15 cellular contexts compared by ENCODE assay signal in the genomic region with DNA sequence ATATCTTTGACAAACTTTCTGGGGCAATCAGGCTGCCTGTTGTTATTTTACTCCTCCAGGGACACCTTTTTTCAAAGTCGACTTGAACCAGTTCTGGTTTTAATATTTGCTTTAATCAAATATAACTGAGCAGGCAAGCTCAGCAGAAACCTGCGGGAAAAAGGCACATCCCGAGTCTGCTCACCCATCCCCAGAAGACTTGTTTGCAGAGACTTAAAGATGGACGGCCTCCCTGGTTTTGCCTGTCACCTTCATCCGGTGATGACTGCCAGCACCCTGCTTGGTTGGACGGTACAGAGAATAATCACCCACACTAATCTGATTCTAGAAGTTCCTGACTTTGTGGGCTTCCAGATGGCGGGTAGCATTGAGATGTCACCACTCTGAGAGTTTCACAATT.
"Had no signal": no experiment of that assay in that cellular context is flagged by ENCODE, and none has a peak within 500 bp of the region (broad histone marks: within the 10 kb centered on the region; RNA-seq: fewer than 3 reads in every experiment).

No MANE protein-coding gene starts in this region.

- ATAC-seq: gastrocnemius medialis; mucosa of descending colon; naive thymus-derived CD8-positive, alpha-beta T cell had no signal

- DNase-seq: cortex of kidney; dorsolateral prefrontal cortex; effector CD8-positive, alpha-beta T cell; gastrocnemius medialis; immature natural killer cell; mammary epithelial cell; mucosa of descending colon; naive thymus-derived CD8-positive, alpha-beta T cell; psoas muscle; retina; small intestine; stimulated activated CD4-positive, alpha-beta T cell treated with anti-CD3 and anti-CD28 coated beads, Interleukin-12 subunit alpha, Interleukin-12 subunit beta, amount 100 ng/mL, for 4 hours; stimulated activated naive CD4-positive, alpha-beta T cell; stomach; transverse colon had no signal
